In the genomic region with DNA sequence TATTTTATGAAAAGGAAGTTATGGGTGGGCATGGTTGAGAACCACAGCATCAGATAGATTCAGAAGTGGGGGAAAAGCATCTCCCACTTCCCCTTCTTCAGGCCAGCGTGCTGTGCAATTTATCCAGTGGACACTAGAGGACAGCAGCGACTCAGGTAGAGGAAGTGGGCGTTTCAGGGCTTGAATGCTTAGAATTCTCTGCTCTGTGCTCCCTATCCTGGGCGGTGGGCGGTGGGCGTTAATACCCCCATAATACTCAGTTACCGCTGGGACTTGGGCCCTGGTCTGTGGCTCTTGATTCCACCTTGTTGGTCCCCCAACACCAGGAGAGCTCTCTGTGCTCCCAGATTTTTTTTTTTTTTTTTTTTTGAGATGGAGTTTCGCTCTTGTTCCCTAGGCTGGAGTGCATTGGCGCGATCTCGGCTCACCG, we compare ENCODE assay signal across 7 cellular contexts. TPM values are rescaled to one million over a fixed set of nuclear protein-coding genes. Genes with fewer than 3 reads are reported as not detected.
A peak's percentile ranks its signal among the peaks of the same experiment; 100 is the strongest.
DNase-seq lines count a peak whose midpoint lies in the region; ATAC-seq and TF ChIP-seq lines count a peak whose summit lies in the region.

No MANE protein-coding gene starts in this region.

- TF ChIP-seq CTCF in GM12872 (IDR thresholded peaks at IDR 0.05; ENCODE audit: insufficient read depth, low read depth, low read length), result peak; percentile 97
- peak; percentile 86 to 95 for TF ChIP-seq CTCF in mammary epithelial cell (conservative IDR thresholded peaks at IDR 0.05 in 1 of 2, IDR thresholded peaks at IDR 0.05 in 1 of 2; ENCODE audit: extremely low read depth in 1 of 2, insufficient read depth in 1 of 2, low read depth in 1 of 2, low read length in 2 of 2)
- peak; percentile 87 for TF ChIP-seq CTCF in liver (IDR thresholded peaks at IDR 0.05; ENCODE audit: low read depth, low read length, missing input control)

- H3K79me2 ChIP-seq in mammary epithelial cell (ENCODE audit: insufficient read depth, low read length), result no peaks in the 10 kb centered on the region

- H3K4me2 ChIP-seq in mammary epithelial cell (ENCODE audit: insufficient read depth, low read depth, low read length), result peak overlapping the region; percentile 84

- no peaks in the 10 kb centered on the region for H3K9me3 ChIP-seq in mammary epithelial cell (replicated peaks; ENCODE audit: insufficient read depth, low read length)
- no peaks in the 10 kb centered on the region for H3K9me3 ChIP-seq in liver (ENCODE audit: control insufficient read depth in 4 of 4, low read length in 3 of 4)

- CTCF ChIA-PET in mammary epithelial cell (lab: Charles Lee; ENCODE audit: low non-redundant PET), result no interaction called here

- H3K4me3 ChIP-seq in mammary epithelial cell (replicated peaks in 1 of 3; ENCODE audit: insufficient read depth in 1 of 3, low read depth in 2 of 3, low read length in 3 of 3), result peak overlapping the region; percentile 35 to 46 (median 38)
- peak overlapping the region in 2 of 3 donors; percentile 46 to 66 for H3K4me3 ChIP-seq in liver (ENCODE audit: low read depth in 1 of 3, low read length in 3 of 3)

- H3K27ac ChIP-seq in mammary epithelial cell (ENCODE audit: insufficient read depth, low read depth, low read length) (no peak overlapping the region), liver (ENCODE audit: low read depth in 1 of 2, low read length in 2 of 2) (no peak overlapping the region)

- intact Hi-C loops in mammary epithelial cell (cut with micrococcal nuclease), result loop anchor here (2.0 to 5.0 kb wide), 2 partner anchors 202 to 535 kb away; no protein-coding TSS in a partner anchor

- DNase-seq in NCI-H1417 treated with DMSO at 0.1 percent for 48 hours (lab: John Stamatoyannopoulos, UW) (peak; percentile 6), T-helper 9 cell (peak; percentile 12), mammary epithelial cell (peak; percentile 31)
- DNase-seq in stimulated activated CD8-positive, alpha-beta memory T cell treated with anti-CD3 and anti-CD28 coated beads, Interleukin-2, amount 100 ng/mL, for 48 hours (ENCODE audit: low read depth in 2 of 2), result peak; percentile 24 to 26

- in situ Hi-C loops in mammary epithelial cell (cut with MboI; ENCODE audit: low sequenced_read_pairs in 2 of 2), result no loop called here

- H3K36me3 ChIP-seq in mammary epithelial cell (ENCODE audit: insufficient read depth, low read length) (no peaks in the 10 kb centered on the region), liver (ENCODE audit: control insufficient read depth in 4 of 4, insufficient read depth in 3 of 4, low read depth in 1 of 4, low read length in 3 of 4) (no peaks in the 10 kb centered on the region)

- H3K27me3 ChIP-seq in mammary epithelial cell (ENCODE audit: insufficient read depth, low read length) (peaks cover 2% of the 10 kb centered on the region), liver (ENCODE audit: control insufficient read depth in 4 of 4, insufficient read depth in 4 of 4, low read length in 3 of 4) (no peaks in the 10 kb centered on the region)

- no peak overlapping the region for H3K9ac ChIP-seq in mammary epithelial cell (ENCODE audit: insufficient read depth, low read length)
- no peak overlapping the region for H3K9ac ChIP-seq in liver (ENCODE audit: low read depth in 1 of 2, low read length in 2 of 2)

- peak; percentile 91 to 92 for TF ChIP-seq RAD21 in liver (IDR thresholded peaks at IDR 0.05)

- dilution Hi-C loops in mammary epithelial cell (cut with HindIII; ENCODE audit: low sequenced_read_pairs), result no loop called here

- H3K4me1 ChIP-seq in mammary epithelial cell (ENCODE audit: insufficient read depth, low read length) (no peaks in the 10 kb centered on the region), liver (ENCODE audit: control insufficient read depth in 4 of 4, insufficient read depth in 4 of 4, low read length in 3 of 4) (no peaks in the 10 kb centered on the region)

- peak overlapping the region; percentile 85 for H2AFZ ChIP-seq in mammary epithelial cell (ENCODE audit: low read depth, low read length)

- BruUV-seq in mammary epithelial cell (replicated peaks; lab: Mats Ljungman, UMichigan), result no TSS peak

- no peaks in the 10 kb centered on the region for H4K20me1 ChIP-seq in mammary epithelial cell (ENCODE audit: insufficient read depth, low read length)

- 2% methylated on average over 7 of the region's 12 CpGs for WGBS in mammary epithelial cell (ENCODE audit: low coverage, missing lambda C conversion rate)
- WGBS in liver, result 8% methylated on average over 12 of the region's 12 CpGs

- no peak for ATAC-seq in HG02973 (IDR thresholded peaks at IDR 0.05; ENCODE audit: unreplicated experiment)

TF ChIP-seq in liver, 16 proteins besides CTCF, POLR2A, EP300 and RAD21:
- TF ChIP-seq, protein P1, sequence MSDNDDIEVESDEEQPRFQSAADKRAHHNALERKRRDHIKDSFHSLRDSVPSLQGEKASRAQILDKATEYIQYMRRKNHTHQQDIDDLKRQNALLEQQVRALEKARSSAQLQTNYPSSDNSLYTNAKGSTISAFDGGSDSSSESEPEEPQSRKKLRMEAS (IDR thresholded peaks at IDR 0.05), result no peak
- TF ChIP-seq GABPA (IDR thresholded peaks at IDR 0.05 in 1 of 2, conservative IDR thresholded peaks at IDR 0.05 in 1 of 2) (no peak), HNF4A (conservative IDR thresholded peaks at IDR 0.05) (no peak), HNF4G (IDR thresholded peaks at IDR 0.05) (no peak), RXRA (IDR thresholded peaks at IDR 0.05) (no peak), NR2F2 (IDR thresholded peaks at IDR 0.05) (no peak)
- TF ChIP-seq, protein P2, sequence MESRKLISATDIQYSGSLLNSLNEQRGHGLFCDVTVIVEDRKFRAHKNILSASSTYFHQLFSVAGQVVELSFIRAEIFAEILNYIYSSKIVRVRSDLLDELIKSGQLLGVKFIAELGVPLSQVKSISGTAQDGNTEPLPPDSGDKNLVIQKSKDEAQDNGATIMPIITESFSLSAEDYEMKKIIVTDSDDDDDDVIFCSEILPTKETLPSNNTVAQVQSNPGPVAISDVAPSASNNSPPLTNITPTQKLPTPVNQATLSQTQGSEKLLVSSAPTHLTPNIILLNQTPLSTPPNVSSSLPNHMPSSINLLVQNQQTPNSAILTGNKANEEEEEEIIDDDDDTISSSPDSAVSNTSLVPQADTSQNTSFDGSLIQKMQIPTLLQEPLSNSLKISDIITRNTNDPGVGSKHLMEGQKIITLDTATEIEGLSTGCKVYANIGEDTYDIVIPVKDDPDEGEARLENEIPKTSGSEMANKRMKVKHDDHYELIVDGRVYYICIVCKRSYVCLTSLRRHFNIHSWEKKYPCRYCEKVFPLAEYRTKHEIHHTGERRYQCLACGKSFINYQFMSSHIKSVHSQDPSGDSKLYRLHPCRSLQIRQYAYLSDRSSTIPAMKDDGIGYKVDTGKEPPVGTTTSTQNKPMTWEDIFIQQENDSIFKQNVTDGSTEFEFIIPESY (IDR thresholded peaks at IDR 0.05), result no peak

RNA-seq across cellular contexts. Expression of a gene that starts 3.7 kb away (rescaled TPM):
- not detected for total RNA-seq in mammary epithelial cell
- not detected for polyA plus RNA-seq in mammary epithelial cell
- not detected for polyA minus RNA-seq in mammary epithelial cell
- total RNA-seq in liver, result not detected
- polyA plus RNA-seq in liver, result not detected

RNA-seq across cellular contexts. Expression of a gene that starts 16.6 kb away (rescaled TPM):
- total RNA-seq in mammary epithelial cell (under 1 TPM; 0.50 to 0.96 TPM), liver (1 to 10 TPM in 1 of 2 donors, not detected in 1; 1.9 TPM)
- polyA plus RNA-seq in mammary epithelial cell (2.1 TPM), liver (under 1 TPM; 0.29 to 0.42 TPM)
- not detected for polyA minus RNA-seq in mammary epithelial cell

RNA-seq across cellular contexts. Expression of a gene that starts 34.1 kb away (rescaled TPM):
- total RNA-seq in mammary epithelial cell (not detected), liver (10 to 100 TPM in 1 of 2 donors, under 1 TPM in 1; 0.65 to 22.3 TPM)
- polyA plus RNA-seq in mammary epithelial cell (not detected), liver (10 to 100 TPM in 1 of 2 donors, 1 to 10 TPM in 1; 8.1 to 21.7 TPM)
- polyA minus RNA-seq in mammary epithelial cell, result not detected

RNA-seq across cellular contexts. Expression of a gene that starts 39.4 kb away (rescaled TPM):
- total RNA-seq in mammary epithelial cell, result not detected
- not detected for polyA plus RNA-seq in mammary epithelial cell
- not detected for polyA minus RNA-seq in mammary epithelial cell
- 10 to 100 TPM in 1 of 2 donors, 1 to 10 TPM in 1; 1.9 to 11.6 TPM for total RNA-seq in liver
- 100 to 1,000 TPM in 1 of 2 donors, 10 to 100 TPM in 1; 68.7 to 124 TPM for polyA plus RNA-seq in liver

RNA-seq across cellular contexts. Expression of a gene that starts 54.2 kb away (rescaled TPM):
- total RNA-seq in mammary epithelial cell (not detected), liver (10 to 100 TPM in 1 of 2 donors, 1 to 10 TPM in 1; 9.2 to 14.1 TPM)
- polyA plus RNA-seq in mammary epithelial cell (not detected), liver (10 to 100 TPM in 1 of 2 donors, 1 to 10 TPM in 1; 8.8 to 27.8 TPM)
- not detected for polyA minus RNA-seq in mammary epithelial cell
